22 cellular contexts compared by ENCODE assay signal in the genomic region with DNA sequence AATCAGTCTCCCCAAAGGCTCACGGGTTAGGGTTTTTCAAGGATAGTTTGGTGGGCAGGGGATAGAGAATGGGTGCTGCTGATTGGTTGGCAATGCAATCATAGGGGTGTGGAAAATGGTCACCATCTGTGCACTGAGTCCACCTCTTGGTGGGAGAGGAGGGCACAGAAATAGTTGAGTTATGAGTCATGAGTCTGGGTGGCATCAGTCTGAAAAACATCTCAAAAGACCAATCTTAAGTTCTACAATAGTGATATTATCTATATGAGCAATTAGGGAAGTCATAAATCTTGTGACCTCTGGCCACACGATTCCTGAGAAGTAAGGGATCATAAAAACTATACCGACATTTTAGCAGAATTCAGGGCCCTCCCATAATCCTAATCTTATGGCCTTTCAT.
A peak's percentile ranks its signal among the peaks of the same experiment; 100 is the strongest.
DNase-seq lines count a peak whose midpoint lies in the region; FAIRE-seq and TF ChIP-seq lines count a peak whose summit lies in the region.
"Had no signal": no experiment of that assay in that cellular context is flagged by ENCODE, and none has a peak within 500 bp of the region (broad histone marks: within the 10 kb centered on the region; RNA-seq: fewer than 3 reads in every experiment).

No MANE protein-coding gene starts in this region.

- H3K36me3 ChIP-seq in small intestine (ENCODE audit: control insufficient read depth in 2 of 2, insufficient read depth in 2 of 2, low read length in 2 of 2) (no peaks in the 10 kb centered on the region), HAP-1 (replicated peaks) (no peaks in the 10 kb centered on the region)
- H3K36me3 ChIP-seq: left lung, neural progenitor cell, tibial artery, WERI-Rb-1 had no signal

- TF ChIP-seq CTCF in VCaP (conservative IDR thresholded peaks at IDR 0.05) (no peak), lower leg skin (IDR thresholded peaks at IDR 0.05) (no peak)

- TF ChIP-seq POLR2A in GM12891 (IDR thresholded peaks at IDR 0.05; ENCODE audit: low read depth, low read length) (no peak), lower leg skin (IDR thresholded peaks at IDR 0.05) (no peak)

- peak; percentile 33 for DNase-seq in Daoy (ENCODE audit: low read depth)
- DNase-seq in LHCN-M2 (ENCODE audit: low read depth): peak; percentile 32
- peak; percentile 85 for DNase-seq in small intestine
- no peak for DNase-seq in GM12891 (ENCODE audit: insufficient read length, low spot score)
- no peak for DNase-seq in HAP-1 (ENCODE audit: low spot score in 2 of 2)
- DNase-seq in lower leg skin (ENCODE audit: low spot score in 2 of 2): no peak
- DNase-seq: activated CD8-positive, alpha-beta memory T cell treated with anti-CD3 and anti-CD28 coated beads, Interleukin-2, amount 50 U/mL, for 48 hours; activated effector memory CD4-positive, alpha-beta T cell treated with Interleukin-2 at 50 U/mL for 16 hours; activated naive CD8-positive, alpha-beta T cell treated with anti-CD3 and anti-CD28 coated beads, Interleukin-2, amount 50 U/mL, for 24 hours; body of pancreas; Caco-2; effector memory CD8-positive, alpha-beta T cell; head of caudate nucleus; left lung; NCI-H1105 treated with DMSO at 0.1 percent for 48 hours; SHP77; stimulated activated naive CD4-positive, alpha-beta T cell treated with Interleukin-2 at 50 U/mL for 16 hours; tibial artery; WERI-Rb-1 had no signal

- H3K27ac ChIP-seq in VCaP (peak overlapping the region; percentile 44; the same call in 1 of the 2 replicates), small intestine (ENCODE audit: low read depth in 1 of 2, low read length in 1 of 2) (no peak overlapping the region)
- H3K27ac ChIP-seq: body of pancreas, left lung, neural progenitor cell, tibial artery, WERI-Rb-1 had no signal

- FAIRE-seq in small intestine (lab: Jason Lieb, UNC) (no peak), GM12891 (lab: Jason Lieb, UNC) (no peak)
- FAIRE-seq: G401.6 had no signal

- H3K4me3 ChIP-seq in small intestine (ENCODE audit: low read depth in 1 of 2, low read length in 2 of 2) (no peak overlapping the region), HAP-1 (no peak overlapping the region), lower leg skin (ENCODE audit: low read depth, poor library complexity, severe bottlenecking) (no peak overlapping the region)
- H3K4me3 ChIP-seq: body of pancreas, left lung, neural progenitor cell, tibial artery had no signal

- 25 to 46% (median 34%) methylated on average over 3 of the region's 3 CpGs for WGBS in small intestine, 3 donors
- 44 to 48% methylated on average over 3 of the region's 3 CpGs for WGBS in lower leg skin, 2 donors

- H3K4me1 ChIP-seq in small intestine (ENCODE audit: control insufficient read depth in 2 of 2, insufficient read depth in 1 of 2, low read depth in 1 of 2, low read length in 1 of 2) (peaks cover 0 to 3% of the 10 kb centered on the region in 2 donors), HAP-1 (no peaks in the 10 kb centered on the region)
- H3K4me1 ChIP-seq: body of pancreas, left lung had no signal

- H3K27me3 ChIP-seq in small intestine (ENCODE audit: control insufficient read depth in 2 of 2, insufficient read depth in 2 of 2, low read length in 2 of 2) (peaks cover 0 to 2% of the 10 kb centered on the region in 2 donors), HAP-1 (ENCODE audit: low read depth) (peaks cover 19% of the 10 kb centered on the region)
- H3K27me3 ChIP-seq: body of pancreas, tibial artery had no signal

- in situ Hi-C loops in HAP-1 (cut with MboI; ENCODE audit: low sequenced_read_pairs): no loop called here

- no peaks in the 10 kb centered on the region for H3K9me3 ChIP-seq in small intestine (ENCODE audit: control insufficient read depth, low read depth)
- H3K9me3 ChIP-seq in HAP-1: no peaks in the 10 kb centered on the region
- H3K9me3 ChIP-seq: body of pancreas, Caco-2, left lung, tibial artery had no signal

- intact Hi-C loops in lower leg skin (cut with DNase I; ENCODE audit: low total_unique reads): no loop called here

TF ChIP-seq in GM12891, 5 proteins besides CTCF, POLR2A, EP300 and RAD21:
- TF ChIP-seq POU2F2 (IDR thresholded peaks at IDR 0.05; ENCODE audit: low read depth, low read length) (no peak), SPI1 (IDR thresholded peaks at IDR 0.05; ENCODE audit: low read depth, low read length) (no peak), POLR2AphosphoS5 (IDR thresholded peaks at IDR 0.05; ENCODE audit: low read depth, low read length) (no peak), PAX5 (IDR thresholded peaks at IDR 0.05; ENCODE audit: insufficient read depth, low read length, severe bottlenecking) (no peak), TAF1 (IDR thresholded peaks at IDR 0.05; ENCODE audit: low read depth, low read length) (no peak)

Comparison
In these comparisons a context has a peak if more than half of its experiments do, and no peak if none do; other contexts are left out.
1. DNase-seq: peak in Daoy (single experiment), LHCN-M2 (single experiment) and small intestine (single experiment); none in GM12891 (single experiment), HAP-1 (0 of 2) and lower leg skin (0 of 2).